Comparison of ENCODE assay signal across 10 cellular contexts in the genomic region with DNA sequence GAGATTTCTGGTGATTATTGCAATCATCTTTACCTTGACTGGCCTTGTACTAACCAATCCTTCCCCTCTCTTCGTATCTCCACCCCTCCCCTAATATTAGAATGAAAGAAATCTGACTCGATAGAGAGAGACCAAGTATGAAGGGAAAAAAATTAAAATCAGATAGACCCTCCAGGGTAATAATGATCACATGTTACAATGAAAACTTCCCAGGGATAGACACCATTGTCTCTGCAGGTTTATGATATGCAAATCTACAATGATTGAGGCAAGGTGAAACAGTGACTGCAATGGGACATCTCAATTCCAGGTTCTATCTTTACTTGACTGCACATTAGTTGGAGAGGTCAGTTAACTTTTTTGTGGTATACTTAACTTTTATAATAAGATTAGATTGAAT. TPM values are rescaled to one million over a fixed set of nuclear protein-coding genes. Genes with fewer than 3 reads are reported as not detected.
DNase-seq lines count a peak whose midpoint lies in the region; ATAC-seq, FAIRE-seq and TF ChIP-seq lines count a peak whose summit lies in the region.
"Had no signal": no experiment of that assay in that cellular context is flagged by ENCODE, and none has a peak within 500 bp of the region (broad histone marks: within the 10 kb centered on the region; RNA-seq: fewer than 3 reads in every experiment).

No MANE protein-coding gene starts in this region.

- H3K27me3 Mint-ChIP-seq in activated naive CD4-positive, alpha-beta T cell treated with anti-CD3 and anti-CD28 coated beads for 36 hours (ENCODE audit: low read depth), result no peaks in the 10 kb centered on the region
- H3K27me3 Mint-ChIP-seq in astrocyte (ENCODE audit: low read depth, unreplicated experiment), result no peaks in the 10 kb centered on the region
- no peaks in the 10 kb centered on the region for H3K27me3 Mint-ChIP-seq in type B pancreatic cell

- H4K20me1 ChIP-seq in astrocyte (ENCODE audit: insufficient read depth, low read length), result peaks cover 26% of the 10 kb centered on the region

- peaks cover 21% of the 10 kb centered on the region for H3K4me1 Mint-ChIP-seq in activated naive CD4-positive, alpha-beta T cell treated with anti-CD3 and anti-CD28 coated beads for 36 hours (ENCODE audit: low read depth)
- H3K4me1 Mint-ChIP-seq in astrocyte (ENCODE audit: low read depth, unreplicated experiment), result peaks cover 27% of the 10 kb centered on the region
- peaks cover 26% of the 10 kb centered on the region for H3K4me1 Mint-ChIP-seq in type B pancreatic cell (ENCODE audit: unreplicated experiment)

- no peak overlapping the region for H2AFZ ChIP-seq in astrocyte (ENCODE audit: low read depth, low read length)

- DNase-seq in activated naive CD4-positive, alpha-beta T cell treated with anti-CD3 and anti-CD28 coated beads for 36 hours, result no peak
- DNase-seq in activated naive CD4-positive, alpha-beta T cell (lab: John Stamatoyannopoulos, UW), result no peak
- no peak for DNase-seq in astrocyte (ENCODE audit: low read depth)
- no peak for DNase-seq in type B pancreatic cell (ENCODE audit: extremely low spot score, unreplicated experiment)
- no peak for DNase-seq in stimulated activated CD4-positive, alpha-beta T cell treated with anti-CD3 and anti-CD28 coated beads, Interleukin-4, amount 100 ng/mL, for 24 hours
- DNase-seq: activated CD8-positive, alpha-beta memory T cell treated with anti-CD3 and anti-CD28 coated beads, Interleukin-2, amount 50 U/mL, for 48 hours; stimulated activated CD8-positive, alpha-beta memory T cell treated with anti-CD3 and anti-CD28 coated beads, Interleukin-4, amount 100 ng/mL, for 48 hours had no signal

- H3K4me1 ChIP-seq in astrocyte (ENCODE audit: insufficient read depth, low read length), result peaks cover 30% of the 10 kb centered on the region
- peaks cover 28% of the 10 kb centered on the region for H3K4me1 ChIP-seq in mucosa of stomach (ENCODE audit: control insufficient read depth, insufficient read depth, low read length)

- FAIRE-seq in astrocyte (lab: Jason Lieb, UNC), result no peak

- no peak overlapping the region for H3K9ac ChIP-seq in astrocyte (ENCODE audit: low read length)
- peak overlapping the region; percentile 98 for H3K9ac ChIP-seq in mucosa of stomach (ENCODE audit: low read length)

- H3K4me3 ChIP-seq in astrocyte (ENCODE audit: insufficient read depth, low read depth, low read length) (no peak overlapping the region), mucosa of stomach (ENCODE audit: low read length) (no peak overlapping the region)

- no peak overlapping the region for H3K4me2 ChIP-seq in astrocyte (ENCODE audit: low read length)

- H3K4me3 Mint-ChIP-seq in activated naive CD4-positive, alpha-beta T cell treated with anti-CD3 and anti-CD28 coated beads for 36 hours, result peak overlapping the region; percentile 92
- H3K4me3 Mint-ChIP-seq in astrocyte (ENCODE audit: unreplicated experiment) (peak overlapping the region; percentile 91), type B pancreatic cell (peak overlapping the region; percentile 96)

- no peaks in the 10 kb centered on the region for H3K9me3 Mint-ChIP-seq in activated naive CD4-positive, alpha-beta T cell treated with anti-CD3 and anti-CD28 coated beads for 36 hours
- no peaks in the 10 kb centered on the region for H3K9me3 Mint-ChIP-seq in astrocyte (ENCODE audit: unreplicated experiment)
- no peaks in the 10 kb centered on the region for H3K9me3 Mint-ChIP-seq in type B pancreatic cell

- intact Hi-C loops in activated naive CD4-positive, alpha-beta T cell treated with anti-CD3 and anti-CD28 coated beads for 36 hours (cut with micrococcal nuclease), result no loop called here

- no peak overlapping the region for H3K27ac ChIP-seq in astrocyte (ENCODE audit: low read depth, low read length)

- no peak for ATAC-seq in GM19467 (IDR thresholded peaks at IDR 0.05; ENCODE audit: unreplicated experiment)
- no peak for ATAC-seq in GM21576 (IDR thresholded peaks at IDR 0.05; ENCODE audit: unreplicated experiment)

- H3K36me3 Mint-ChIP-seq in activated naive CD4-positive, alpha-beta T cell treated with anti-CD3 and anti-CD28 coated beads for 36 hours (ENCODE audit: low read depth), result peaks cover 31% of the 10 kb centered on the region
- peaks cover 2% of the 10 kb centered on the region for H3K36me3 Mint-ChIP-seq in astrocyte (ENCODE audit: low read depth, unreplicated experiment)
- peaks cover 11% of the 10 kb centered on the region for H3K36me3 Mint-ChIP-seq in type B pancreatic cell

- H3K27ac Mint-ChIP-seq in activated naive CD4-positive, alpha-beta T cell treated with anti-CD3 and anti-CD28 coated beads for 36 hours, result peak overlapping the region; percentile 97
- H3K27ac Mint-ChIP-seq in astrocyte (ENCODE audit: unreplicated experiment) (no peak overlapping the region), type B pancreatic cell (peak overlapping the region; percentile 96)

- CTCF ChIA-PET in activated naive CD4-positive, alpha-beta T cell treated with anti-CD3 and anti-CD28 coated beads for 36 hours (lab: Charles Lee), result interaction anchor here (0.6 to 5.0 kb wide), 22 partner anchors 10 to 265 kb away, joined by 3 to 40 read pairs (median 6); a partner anchor contains a TSS

- no peak for TF ChIP-seq CTCF in astrocyte (IDR thresholded peaks at IDR 0.05; ENCODE audit: insufficient read depth, low read depth, low read length)
- no peak for TF ChIP-seq CTCF in type B pancreatic cell (conservative IDR thresholded peaks at IDR 0.05)

- H3K36me3 ChIP-seq in astrocyte (ENCODE audit: insufficient read depth, low read length) (peaks cover 24% of the 10 kb centered on the region), mucosa of stomach (ENCODE audit: control insufficient read depth, insufficient read depth, low read length) (peaks cover 23% of the 10 kb centered on the region)

- peaks cover 18% of the 10 kb centered on the region for H3K79me2 ChIP-seq in astrocyte (ENCODE audit: insufficient read depth, low read length)

- H3K9me3 ChIP-seq in astrocyte (ENCODE audit: insufficient read depth, low read depth, low read length) (no peaks in the 10 kb centered on the region), mucosa of stomach (ENCODE audit: control insufficient read depth, low read length) (no peaks in the 10 kb centered on the region)

- H3K27me3 ChIP-seq in astrocyte (ENCODE audit: insufficient read depth, low read length) (no peaks in the 10 kb centered on the region), mucosa of stomach (ENCODE audit: control insufficient read depth, insufficient read depth, low read length) (no peaks in the 10 kb centered on the region)

RNA-seq across cellular contexts. Expression of a gene that starts 1.5 kb away (rescaled TPM):
- 100 to 1,000 TPM; 289 to 293 TPM for total RNA-seq in activated naive CD4-positive, alpha-beta T cell treated with anti-CD3 and anti-CD28 coated beads for 36 hours
- total RNA-seq in astrocyte (35.5 and 38.1 TPM in 2 replicates), type B pancreatic cell (ENCODE audit: low replicate concordance) (63.4 and 132 TPM in 2 replicates)
